1 cellular context compared by ENCODE assay signal in genomic region chr15:64443747-64444621, GRCh38.
TF ChIP-seq lines count a peak whose summit lies in the region.

No MANE protein-coding gene starts in this region.

TF ChIP-seq in GM12878, 131 proteins besides CTCF, POLR2A, EP300 and RAD21 (continued from another document and continues in another):
- TF ChIP-seq ZNF687 (IDR thresholded peaks at IDR 0.05) (0 out of 2 replicates have a peak, but pooled peaks have one; percentile 12), FOS (IDR thresholded peaks at IDR 0.05; ENCODE audit: borderline replicate concordance, extremely low read depth, insufficient read length) (no peak), KLF5 (IDR thresholded peaks at IDR 0.05; ENCODE audit: partially characterized antibody) (no peak), BRCA1 (IDR thresholded peaks at IDR 0.05; ENCODE audit: low read depth, low read length) (no peak), CBX3 (IDR thresholded peaks at IDR 0.05; ENCODE audit: borderline replicate concordance, low read depth) (no peak), BACH1 (IDR thresholded peaks at IDR 0.05; ENCODE audit: borderline replicate concordance) (no peak), SIX5 (IDR thresholded peaks at IDR 0.05; ENCODE audit: low read depth, low read length, severe bottlenecking) (no peak), BMI1 (IDR thresholded peaks at IDR 0.05; ENCODE audit: borderline replicate concordance) (peak; percentile 53; the same call in 1 of the 2 replicates), FOXK2 (IDR thresholded peaks at IDR 0.05) (no peak), RFX5 (IDR thresholded peaks at IDR 0.05; ENCODE audit: low read depth, low read length) (no peak), ZNF207 (IDR thresholded peaks at IDR 0.05; ENCODE audit: borderline replicate concordance) (no peak), PAX5 (IDR thresholded peaks at IDR 0.05; ENCODE audit: borderline replicate concordance, low read depth, low read length) (no peak), SMARCA5 (IDR thresholded peaks at IDR 0.05) (no peak), SREBF2 (IDR thresholded peaks at IDR 0.05; ENCODE audit: low read length) (no peak), KAT2A (conservative IDR thresholded peaks at IDR 0.05; ENCODE audit: control insufficient read depth, low read depth, low read length) (no peak), MTA3 (IDR thresholded peaks at IDR 0.05; ENCODE audit: borderline replicate concordance, low read length) (peak; percentile 28; the same call in 1 of the 2 replicates), FOXM1 (IDR thresholded peaks at IDR 0.05; ENCODE audit: low read depth, low read length) (peak; percentile 32; the same call in 1 of the 2 replicates), SREBF1 (IDR thresholded peaks at IDR 0.05; ENCODE audit: low read length) (no peak), ZNF384 (IDR thresholded peaks at IDR 0.05; ENCODE audit: borderline replicate concordance, low read depth, low read length) (no peak), ZZZ3 (IDR thresholded peaks at IDR 0.05; ENCODE audit: control insufficient read depth, insufficient read length, low read depth) (no peak), CUX1 (IDR thresholded peaks at IDR 0.05; ENCODE audit: insufficient replicate concordance, low read depth, low read length) (no peak), CHD4 (IDR thresholded peaks at IDR 0.05) (no peak), SMAD1 (IDR thresholded peaks at IDR 0.05; ENCODE audit: low read depth, partially characterized antibody) (peak; percentile 42), IKZF1 (conservative IDR thresholded peaks at IDR 0.05) (peak; percentile 73), HDAC2 (IDR thresholded peaks at IDR 0.05) (no peak), ZNF622 (IDR thresholded peaks at IDR 0.05) (no peak), BHLHE40 (IDR thresholded peaks at IDR 0.05; ENCODE audit: borderline replicate concordance in 1 of 2, low read depth in 2 of 2, low read length in 1 of 2) (peak in 1 of 2 experiments; percentile 40; a peak in 1 of 4 replicates), CREM (IDR thresholded peaks at IDR 0.05; ENCODE audit: low read depth) (no peak; the same call in 1 of the 2 replicates), RELB (IDR thresholded peaks at IDR 0.05; ENCODE audit: low read depth) (peak; percentile 57; the same call in 1 of the 2 replicates), ZNF217 (IDR thresholded peaks at IDR 0.05) (no peak), REST (IDR thresholded peaks at IDR 0.05; ENCODE audit: low read depth, low read length) (no peak), SKIL (IDR thresholded peaks at IDR 0.05; ENCODE audit: low read depth, poor library complexity, severe bottlenecking) (peak; percentile 81), SUZ12 (IDR thresholded peaks at IDR 0.05; ENCODE audit: unreplicated experiment) (no peak), IRF4 (IDR thresholded peaks at IDR 0.05; ENCODE audit: low read depth, low read length) (peak; percentile 92), CHD1 (IDR thresholded peaks at IDR 0.05; ENCODE audit: low read depth, low read length) (no peak), TARDBP (IDR thresholded peaks at IDR 0.05; ENCODE audit: borderline replicate concordance) (no peak), MEF2A (IDR thresholded peaks at IDR 0.05; ENCODE audit: insufficient read depth, low read depth, low read length) (0 out of 2 replicates have a peak, but pooled peaks have one; percentile 33), HDAC6 (IDR thresholded peaks at IDR 0.05; ENCODE audit: unreplicated experiment) (no peak), SIN3A (IDR thresholded peaks at IDR 0.05; ENCODE audit: low read depth, low read length) (no peak), EZH2 (IDR thresholded peaks at IDR 0.05; ENCODE audit: borderline replicate concordance, control insufficient read depth, low read depth, low read length) (no peak), SPI1 (IDR thresholded peaks at IDR 0.05; ENCODE audit: borderline replicate concordance, insufficient read depth, low read depth, low read length) (no peak), EGR1 (IDR thresholded peaks at IDR 0.05; ENCODE audit: borderline replicate concordance in 1 of 2, low read depth in 2 of 2, low read length in 2 of 2) (no peak), ATF2 (IDR thresholded peaks at IDR 0.05; ENCODE audit: low read length) (peak; percentile 78), E2F4 (IDR thresholded peaks at IDR 0.05; ENCODE audit: low read depth, low read length) (no peak)
